In the genomic region with DNA sequence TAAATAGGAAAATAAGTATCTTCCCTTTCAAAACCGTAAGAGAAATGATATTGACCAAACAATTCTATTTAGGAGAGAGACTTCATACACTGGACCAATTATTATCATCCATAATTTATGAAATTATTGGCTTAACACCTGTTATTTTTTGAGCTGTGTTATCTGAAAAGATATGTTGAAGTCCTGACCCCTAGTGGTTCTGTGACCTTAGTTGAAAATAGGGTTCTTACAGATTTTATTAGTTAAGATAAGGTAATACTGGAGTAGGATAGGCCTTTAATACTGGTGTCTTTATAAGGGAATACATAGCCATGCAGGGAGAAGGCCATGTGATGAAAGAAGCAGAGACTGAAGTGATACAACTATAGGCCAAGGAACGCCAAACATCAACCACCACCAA, we compare ENCODE assay signal across 23 cellular contexts.
"Had no signal": no experiment of that assay in that cellular context is flagged by ENCODE, and none has a peak within 500 bp of the region (broad histone marks: within the 10 kb centered on the region; RNA-seq: fewer than 3 reads in every experiment).

No MANE protein-coding gene starts in this region.

- H3K9ac ChIP-seq: SK-N-SH had no signal

- H3K9me3 ChIP-seq: ascending aorta, SK-N-SH had no signal

- H3K4me2 ChIP-seq: SK-N-SH had no signal

- H3K27ac ChIP-seq: ascending aorta, cardiac muscle cell, SJSA1 had no signal

- H3K36me3 ChIP-seq: ascending aorta, cardiac muscle cell, SJSA1 had no signal

- H3K4me3 ChIP-seq: ascending aorta, cardiac muscle cell, SJSA1 had no signal

- H3K27me3 ChIP-seq: ascending aorta, cardiac muscle cell, SJSA1 had no signal

- DNase-seq: activated CD4-positive, alpha-beta T cell treated with anti-CD3 and anti-CD28 coated beads, Interleukin-2, amount 10 ng/mL, durations not matched to agents 24 days and 14 days; activated CD4-positive, alpha-beta T cell treated with anti-CD3 and anti-CD28 coated beads, Interleukin-2, amount 50 U/mL, for 4 hours; activated CD8-positive, alpha-beta T cell treated with anti-CD3 and anti-CD28 coated beads for 36 hours; activated effector memory CD4-positive, alpha-beta T cell treated with anti-CD3 and anti-CD28 coated beads, Interleukin-2, amount 50 U/mL, for 16 hours; activated naive CD4-positive, alpha-beta T cell; activated naive CD8-positive, alpha-beta T cell treated with anti-CD3 and anti-CD28 coated beads, Interleukin-2, amount 10 ng/mL, durations not matched to agents 7 days and 5 days; activated T-cell treated with anti-CD3 and anti-CD28 coated beads, Interleukin-2, amount 50 U/mL, for 1 hour; activated T-cell treated with anti-CD3 and anti-CD28 coated beads, Interleukin-2, amount 50 U/mL, for 72 hours; amygdala; Karpas-422; KBM-7; NCI-H1092; NCI-H1436 treated with DMSO at 0.1 percent for 48 hours; NCI-H1694 treated with DMSO at 0.1 percent for 48 hours; NCI-H2029; NCI-H510A; NCI-H526; OCI-M1; SHP77 treated with DMSO at 0.1 percent for 48 hours; SK-N-SH had no signal

- H3K4me1 ChIP-seq: ascending aorta, SJSA1 had no signal
